ENCODE assay signal across 8 cellular contexts in the genomic region with DNA sequence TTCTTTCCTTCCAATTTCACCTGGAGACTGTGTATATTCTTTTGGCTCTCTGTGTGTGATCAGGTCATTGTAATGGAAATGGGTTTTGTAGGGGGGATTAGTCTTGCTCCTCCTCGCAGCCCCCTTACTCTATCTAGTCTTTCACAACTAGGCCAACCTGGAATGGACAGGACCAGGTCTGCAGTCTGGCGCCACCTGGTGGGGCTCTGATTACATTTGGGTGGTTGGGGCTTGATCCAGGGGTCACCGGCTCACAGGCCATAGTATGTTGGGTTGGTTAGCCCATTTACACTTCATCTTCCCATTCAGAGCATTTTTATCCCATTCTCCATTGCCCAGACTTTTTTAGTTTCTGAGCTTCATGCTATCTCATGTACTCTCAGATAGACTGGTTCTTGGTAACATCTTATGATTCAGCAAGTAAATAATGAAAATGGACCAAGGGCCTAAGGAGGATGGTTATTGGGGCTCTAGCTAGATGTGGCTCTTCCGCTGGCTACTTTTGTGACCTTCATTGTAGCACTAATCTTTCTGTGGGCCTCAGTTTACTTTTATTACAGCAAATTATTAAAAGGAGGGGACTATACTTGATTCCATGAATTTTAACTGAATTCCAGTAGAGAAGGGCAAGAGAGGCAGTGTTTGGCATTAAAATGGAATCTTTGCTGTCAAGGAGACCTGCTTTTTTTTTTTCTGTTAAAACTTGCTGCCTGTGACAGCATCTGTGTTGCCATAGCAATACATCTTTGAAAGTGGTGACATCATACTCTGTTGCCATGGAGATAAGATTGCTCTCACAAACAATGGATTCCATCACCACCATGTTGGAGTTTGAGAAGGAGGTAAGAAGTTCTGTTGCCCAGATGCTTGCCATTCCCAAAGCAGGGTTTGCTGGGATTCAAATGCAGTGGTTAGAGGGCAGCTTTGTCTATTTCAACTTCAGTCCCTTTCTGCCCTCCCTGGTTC.
DNase-seq lines count a peak whose midpoint lies in the region; ATAC-seq and TF ChIP-seq lines count a peak whose summit lies in the region.

No MANE protein-coding gene starts in this region.

- no peak overlapping the region for H3K4me2 ChIP-seq in DND-41 (ENCODE audit: insufficient read depth, low read length)

- peaks cover 3% of the 10 kb centered on the region for H3K9me3 Mint-ChIP-seq in osteocyte (ENCODE audit: unreplicated experiment)

- H3K4me3 Mint-ChIP-seq in osteocyte (ENCODE audit: unreplicated experiment), result no peak overlapping the region

- ATAC-seq in DND-41 (ENCODE audit: insufficient read depth, low read depth), result peak; percentile 85

- intact Hi-C loops in vagina (cut with DNase I), result no loop called here

- H3K27ac Mint-ChIP-seq in osteocyte (ENCODE audit: unreplicated experiment), result peak overlapping the region; percentile 18

- H2AFZ ChIP-seq in DND-41 (ENCODE audit: low read depth, low read length), result no peak overlapping the region

- peaks cover 18% of the 10 kb centered on the region for H3K36me3 Mint-ChIP-seq in osteocyte (ENCODE audit: unreplicated experiment)

- no peak for TF ChIP-seq POLR2A in vagina (IDR thresholded peaks at IDR 0.05)

- no peaks in the 10 kb centered on the region for H4K20me1 ChIP-seq in DND-41 (ENCODE audit: insufficient read depth, low read length)

- peaks cover 7% of the 10 kb centered on the region for H3K27me3 ChIP-seq in DND-41 (ENCODE audit: insufficient read depth, low read length, poor library complexity)
- no peaks in the 10 kb centered on the region for H3K27me3 ChIP-seq in vagina

- DNase-seq in DND-41 (peak; percentile 57), HFF-Myc (ENCODE audit: extremely low read depth, low read depth) (no peak), NCI-H774 (lab: John Stamatoyannopoulos, UW) (peak; percentile 13), activated T-cell treated with anti-CD3 and anti-CD28 coated beads for 48 hours (ENCODE audit: low read depth) (peak; percentile 54), fibroblast of the aortic adventitia (ENCODE audit: low read depth) (peak; percentile 56), osteocyte (ENCODE audit: extremely low spot score, unreplicated experiment) (no peak), vagina (ENCODE audit: extremely low spot score in 2 of 2) (no peak), DMS153 (lab: John Stamatoyannopoulos, UW) (no peak)

- H3K9me3 ChIP-seq in DND-41 (ENCODE audit: insufficient read depth, low read length, severe bottlenecking) (no peaks in the 10 kb centered on the region), vagina (no peaks in the 10 kb centered on the region)

- H3K4me1 ChIP-seq in DND-41 (ENCODE audit: insufficient read depth, low read length) (no peaks in the 10 kb centered on the region), vagina (peaks cover 19% of the 10 kb centered on the region)

- H3K4me1 Mint-ChIP-seq in osteocyte (ENCODE audit: unreplicated experiment), result peaks cover 24% of the 10 kb centered on the region

- no peak overlapping the region for H3K27ac ChIP-seq in DND-41 (ENCODE audit: low read length)
- no peak overlapping the region for H3K27ac ChIP-seq in vagina

- H3K79me2 ChIP-seq in DND-41 (ENCODE audit: insufficient read depth, low read length), result no peaks in the 10 kb centered on the region

- TF ChIP-seq CTCF in DND-41 (IDR thresholded peaks at IDR 0.05; ENCODE audit: borderline replicate concordance, extremely low read depth, low read length, poor library complexity, severe bottlenecking) (peak; percentile 88), HFF-Myc (IDR thresholded peaks at IDR 0.05; ENCODE audit: low read depth, low read length, missing control alignments) (peak; percentile 90), fibroblast of the aortic adventitia (IDR thresholded peaks at IDR 0.05; ENCODE audit: insufficient read depth, low read length) (peak; percentile 83), osteocyte (IDR thresholded peaks at IDR 0.05) (peak; percentile 72), vagina (IDR thresholded peaks at IDR 0.05) (peak; percentile 43 to 63 (median 54))

- H3K36me3 ChIP-seq in DND-41 (ENCODE audit: insufficient read depth, low read length) (no peaks in the 10 kb centered on the region), vagina (no peaks in the 10 kb centered on the region)

- H3K4me3 ChIP-seq in DND-41 (ENCODE audit: low read depth in 1 of 2, low read length in 2 of 2) (no peak overlapping the region), HFF-Myc (replicated peaks; ENCODE audit: low read depth, low read length) (no peak overlapping the region), fibroblast of the aortic adventitia (ENCODE audit: low read depth, low read length) (no peak overlapping the region), vagina (no peak overlapping the region)

- H3K9ac ChIP-seq in DND-41 (ENCODE audit: low read depth, low read length), result no peak overlapping the region

- no peaks in the 10 kb centered on the region for H3K27me3 Mint-ChIP-seq in osteocyte (ENCODE audit: unreplicated experiment)

Comparison
In these comparisons a context has a peak if more than half of its experiments do, and no peak if none do; other contexts are left out.
1. DNase-seq: peak in DND-41 (single experiment), NCI-H774 (single experiment), activated T-cell treated with anti-CD3 and anti-CD28 coated beads for 48 hours (single experiment) and fibroblast of the aortic adventitia (single experiment); none in HFF-Myc (single experiment), osteocyte (single experiment), vagina (0 of 2) and DMS153 (single experiment).
2. Peak in every context shown above with its lines, with median percentiles within 50 percentile points of each other: CTCF ChIP-seq.